In the genomic region with DNA sequence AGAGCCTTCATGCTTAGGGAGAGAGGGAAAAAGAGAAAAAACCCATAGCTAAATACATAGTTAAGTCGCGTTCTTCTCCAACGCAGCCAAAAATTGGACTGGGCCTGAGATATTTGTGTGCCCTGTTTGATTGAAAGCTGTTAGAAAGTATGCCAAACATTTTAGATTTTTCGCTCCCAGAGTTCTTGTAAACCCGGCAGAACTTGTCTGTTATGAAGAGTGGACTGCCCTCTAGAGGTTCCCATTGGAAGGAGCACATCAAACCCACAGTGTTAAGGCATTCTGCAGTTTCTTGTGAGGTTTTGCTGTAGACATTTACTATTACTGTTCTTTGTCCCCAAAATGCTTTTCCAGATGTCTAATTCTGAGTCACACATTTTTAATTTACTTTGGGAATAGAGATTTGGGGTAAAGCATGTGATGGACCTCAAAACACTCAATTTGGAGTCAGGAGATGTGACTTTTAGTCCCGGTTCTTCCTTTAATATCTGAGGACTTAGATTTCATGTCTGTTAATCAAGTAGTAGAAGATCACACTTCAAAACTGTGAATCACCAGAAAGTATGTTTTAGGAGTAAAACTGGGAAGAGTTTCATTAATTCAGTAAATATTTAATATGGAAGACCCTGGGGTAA, we compare ENCODE assay signal across 8 cellular contexts.
DNase-seq lines count a peak whose midpoint lies in the region; ATAC-seq and TF ChIP-seq lines count a peak whose summit lies in the region.

No MANE protein-coding gene starts in this region.

- H3K4me1 Mint-ChIP-seq in activated naive CD8-positive, alpha-beta T cell treated with anti-CD3 and anti-CD28 coated beads, Interleukin-2, amount 10 ng/mL, durations not matched to agents 7 days and 5 days, result peaks cover 2% of the 10 kb centered on the region

- TF ChIP-seq CTCF in psoas muscle (IDR thresholded peaks at IDR 0.05), result peak; percentile 92

- H3K4me3 ChIP-seq in Jurkat, Clone E6-1 (ENCODE audit: low read length), result no peak overlapping the region
- peak overlapping the region; percentile 35 for H3K4me3 ChIP-seq in psoas muscle

- H3K9me3 ChIP-seq in psoas muscle, result no peaks in the 10 kb centered on the region

- no peak overlapping the region for H3K27ac Mint-ChIP-seq in activated naive CD8-positive, alpha-beta T cell treated with anti-CD3 and anti-CD28 coated beads, Interleukin-2, amount 10 ng/mL, durations not matched to agents 7 days and 5 days

- POLR2A ChIA-PET in activated naive CD8-positive, alpha-beta T cell treated with anti-CD3 and anti-CD28 coated beads, Interleukin-2, amount 10 ng/mL, durations not matched to agents 7 days and 5 days (lab: Charles Lee), result no interaction called here

- no peaks in the 10 kb centered on the region for H3K9me3 Mint-ChIP-seq in activated naive CD8-positive, alpha-beta T cell treated with anti-CD3 and anti-CD28 coated beads, Interleukin-2, amount 10 ng/mL, durations not matched to agents 7 days and 5 days

- 9 to 21% (median 11%) methylated on average over 6 of the region's 6 CpGs for WGBS in psoas muscle, 3 donors

- H3K27me3 ChIP-seq in psoas muscle (ENCODE audit: insufficient read depth in 3 of 3, low read length in 2 of 3), result no peaks in the 10 kb centered on the region

- H3K27ac ChIP-seq in psoas muscle, result peak overlapping the region; percentile 85

- H3K36me3 ChIP-seq in psoas muscle (ENCODE audit: insufficient read depth in 1 of 2, low read depth in 1 of 2), result no peaks in the 10 kb centered on the region

- DNase-seq in DMS53 treated with DMSO at 0.1 percent for 48 hours (lab: John Stamatoyannopoulos, UW; ENCODE audit: unreplicated experiment) (peak; percentile 85), SHP77 treated with DMSO at 0.1 percent for 48 hours (lab: John Stamatoyannopoulos, UW) (peak; percentile 72), left cardiac atrium (peak; percentile 43), psoas muscle (peak in 1 of 2 donors; percentile 21)
- DNase-seq in Jurkat, Clone E6-1 (ENCODE audit: low read depth, low spot score), result peak; percentile 74
- DNase-seq in activated naive CD8-positive, alpha-beta T cell treated with anti-CD3 and anti-CD28 coated beads, Interleukin-2, amount 10 ng/mL, durations not matched to agents 7 days and 5 days, result no peak

- ATAC-seq in GM21515 (IDR thresholded peaks at IDR 0.05; ENCODE audit: unreplicated experiment), result peak; percentile 55
- ATAC-seq in activated naive CD8-positive, alpha-beta T cell treated with anti-CD3 and anti-CD28 coated beads, Interleukin-2, amount 10 ng/mL, durations not matched to agents 7 days and 5 days (ENCODE audit: low read depth), result peak; percentile 83
- peak; percentile 78 to 79 for ATAC-seq in left cardiac atrium
- peak; percentile 73 to 79 (median 76) for ATAC-seq in psoas muscle
- no peak for ATAC-seq in GM21528 (IDR thresholded peaks at IDR 0.05; ENCODE audit: low FRiP score, unreplicated experiment)

- no peaks in the 10 kb centered on the region for H3K36me3 Mint-ChIP-seq in activated naive CD8-positive, alpha-beta T cell treated with anti-CD3 and anti-CD28 coated beads, Interleukin-2, amount 10 ng/mL, durations not matched to agents 7 days and 5 days

- H3K4me3 Mint-ChIP-seq in activated naive CD8-positive, alpha-beta T cell treated with anti-CD3 and anti-CD28 coated beads, Interleukin-2, amount 10 ng/mL, durations not matched to agents 7 days and 5 days, result no peak overlapping the region

- intact Hi-C loops in left cardiac atrium (cut with DNase I), result loop anchor here (1.0 to 10.0 kb wide), 6 partner anchors 212 to 562 kb away; a partner anchor contains a TSS
- intact Hi-C loops in psoas muscle (cut with DNase I), result loop anchor here (2.0 to 10.0 kb wide), 5 partner anchors 374 to 692 kb away; a partner anchor contains a TSS

- H3K4me1 ChIP-seq in psoas muscle, result peaks cover 40% of the 10 kb centered on the region

- H3K27me3 Mint-ChIP-seq in activated naive CD8-positive, alpha-beta T cell treated with anti-CD3 and anti-CD28 coated beads, Interleukin-2, amount 10 ng/mL, durations not matched to agents 7 days and 5 days, result peaks cover 11% of the 10 kb centered on the region
